In genomic region chr1:51266181-51266580, GRCh38 we compare ENCODE assay signal across 30 cellular contexts.
DNase-seq lines count a peak whose midpoint lies in the region; ATAC-seq, FAIRE-seq and TF ChIP-seq lines count a peak whose summit lies in the region.
"Had no signal": no experiment of that assay in that cellular context is flagged by ENCODE, and none has a peak within 500 bp of the region (broad histone marks: within the 10 kb centered on the region; RNA-seq: fewer than 3 reads in every experiment).

No MANE protein-coding gene starts in this region.

- H3K36me3 Mint-ChIP-seq in activated naive CD8-positive, alpha-beta T cell, result peaks cover 7% of the 10 kb centered on the region
- H3K36me3 Mint-ChIP-seq in activated naive CD8-positive, alpha-beta T cell treated with anti-CD3 and anti-CD28 coated beads, Interleukin-2, amount 50 U/mL, for 24 hours (ENCODE audit: low read depth), result peaks cover 18% of the 10 kb centered on the region
- peaks cover 20% of the 10 kb centered on the region for H3K36me3 Mint-ChIP-seq in dendritic cell treated with granulocyte-macrophage colony-stimulating factor and Interleukin-4, amounts not matched to agents 40 ng/mL and 50 ng/mL, for 4 days (ENCODE audit: low read depth)
- H3K36me3 Mint-ChIP-seq in stimulated activated effector memory CD8-positive, alpha-beta T cell treated with anti-CD3 and anti-CD28 coated beads, Interleukin-12 subunit alpha, Interleukin-12 subunit beta, amount 100 ng/mL, for 72 hours, result peaks cover 25% of the 10 kb centered on the region

- peak overlapping the region; percentile 18 for H3K27ac Mint-ChIP-seq in activated naive CD8-positive, alpha-beta T cell
- no peak overlapping the region for H3K27ac Mint-ChIP-seq in activated naive CD8-positive, alpha-beta T cell treated with anti-CD3 and anti-CD28 coated beads, Interleukin-2, amount 50 U/mL, for 24 hours
- peak overlapping the region; percentile 43 for H3K27ac Mint-ChIP-seq in dendritic cell treated with granulocyte-macrophage colony-stimulating factor and Interleukin-4, amounts not matched to agents 40 ng/mL and 50 ng/mL, for 4 days
- peak overlapping the region; percentile 53 for H3K27ac Mint-ChIP-seq in stimulated activated effector memory CD8-positive, alpha-beta T cell treated with anti-CD3 and anti-CD28 coated beads, Interleukin-12 subunit alpha, Interleukin-12 subunit beta, amount 100 ng/mL, for 72 hours
- H3K27ac Mint-ChIP-seq: activated B cell treated with CpG ODN at 0.5 μM for 24 hours; activated naive CD4-positive, alpha-beta T cell treated with anti-CD3 and anti-CD28 coated beads for 36 hours; activated T-helper 1 cell treated with anti-CD3 and anti-CD28 coated beads, Interleukin-12 subunit alpha, Interleukin-12 subunit beta, Interleukin-2, Interleukin-4 antibody, amounts not matched to agents 30 ng/mL and 10 ng/mL and 1 ng/mL, durations not matched to agents 14 hours and 24 hours and 36 hours had no signal

- peaks cover 10% of the 10 kb centered on the region for H3K4me1 ChIP-seq in HEK293 (ENCODE audit: control insufficient read depth, insufficient read depth, low read length)

- no peak overlapping the region for H3K4me3 Mint-ChIP-seq in activated naive CD8-positive, alpha-beta T cell
- H3K4me3 Mint-ChIP-seq in activated naive CD8-positive, alpha-beta T cell treated with anti-CD3 and anti-CD28 coated beads, Interleukin-2, amount 50 U/mL, for 24 hours, result no peak overlapping the region
- no peak overlapping the region for H3K4me3 Mint-ChIP-seq in dendritic cell treated with granulocyte-macrophage colony-stimulating factor and Interleukin-4, amounts not matched to agents 40 ng/mL and 50 ng/mL, for 4 days
- H3K4me3 Mint-ChIP-seq in stimulated activated effector memory CD8-positive, alpha-beta T cell treated with anti-CD3 and anti-CD28 coated beads, Interleukin-12 subunit alpha, Interleukin-12 subunit beta, amount 100 ng/mL, for 72 hours, result no peak overlapping the region
- H3K4me3 Mint-ChIP-seq: activated B cell treated with CpG ODN at 0.5 μM for 24 hours; activated naive CD4-positive, alpha-beta T cell treated with anti-CD3 and anti-CD28 coated beads for 36 hours; activated T-helper 1 cell treated with anti-CD3 and anti-CD28 coated beads, Interleukin-12 subunit alpha, Interleukin-12 subunit beta, Interleukin-2, Interleukin-4 antibody, amounts not matched to agents 30 ng/mL and 10 ng/mL and 1 ng/mL, durations not matched to agents 14 hours and 24 hours and 36 hours had no signal

- H3K27ac ChIP-seq in HEK293 (ENCODE audit: extremely low read depth, low read depth, low read length), result no peak overlapping the region
- H3K27ac ChIP-seq: pancreas, right atrium auricular region, stomach, thyroid gland had no signal

- POLR2A ChIA-PET in HEK293 (lab: Yijun Ruan, JAX), result interaction anchor here (0.6 to 0.8 kb wide), 2 partner anchors 24 to 30 kb away, joined by 3 to 7 read pairs; partner anchors contain the start of gene RNF11

- no peak for DNase-seq in activated naive CD8-positive, alpha-beta T cell treated with anti-CD3 and anti-CD28 coated beads, Interleukin-2, amount 50 U/mL, for 24 hours
- no peak for DNase-seq in stimulated activated effector memory CD8-positive, alpha-beta T cell treated with anti-CD3 and anti-CD28 coated beads, Interleukin-12 subunit alpha, Interleukin-12 subunit beta, amount 100 ng/mL, for 72 hours (ENCODE audit: low spot score in 2 of 2)
- no peak for DNase-seq in GM19239 (ENCODE audit: insufficient read length, low spot score)
- no peak for DNase-seq in COLO829 (ENCODE audit: low spot score)
- DNase-seq in OCI-M1 (lab: John Stamatoyannopoulos, UW), result no peak
- DNase-seq: activated B cell treated with CpG ODN at 0.5 μM for 24 hours; activated CD4-positive, alpha-beta T cell treated with anti-CD3 and anti-CD28 coated beads, Interleukin-2, amount 50 U/mL, for 1 hour; activated naive CD4-positive, alpha-beta T cell treated with anti-CD3 and anti-CD28 coated beads for 36 hours; aorta; COR-L47; effector CD8-positive, alpha-beta T cell; hippocampal formation; left cardiac atrium; NCI-H146; NCI-H2107; NCI-H345; pancreas; stomach; thyroid gland had no signal

- H3K9me3 Mint-ChIP-seq in activated naive CD8-positive, alpha-beta T cell (ENCODE audit: low read depth), result no peaks in the 10 kb centered on the region
- H3K9me3 Mint-ChIP-seq in activated naive CD8-positive, alpha-beta T cell treated with anti-CD3 and anti-CD28 coated beads, Interleukin-2, amount 50 U/mL, for 24 hours, result no peaks in the 10 kb centered on the region
- no peaks in the 10 kb centered on the region for H3K9me3 Mint-ChIP-seq in dendritic cell treated with granulocyte-macrophage colony-stimulating factor and Interleukin-4, amounts not matched to agents 40 ng/mL and 50 ng/mL, for 4 days
- H3K9me3 Mint-ChIP-seq in stimulated activated effector memory CD8-positive, alpha-beta T cell treated with anti-CD3 and anti-CD28 coated beads, Interleukin-12 subunit alpha, Interleukin-12 subunit beta, amount 100 ng/mL, for 72 hours, result no peaks in the 10 kb centered on the region
- H3K9me3 Mint-ChIP-seq: activated B cell treated with CpG ODN at 0.5 μM for 24 hours; activated naive CD4-positive, alpha-beta T cell treated with anti-CD3 and anti-CD28 coated beads for 36 hours; activated T-helper 1 cell treated with anti-CD3 and anti-CD28 coated beads, Interleukin-12 subunit alpha, Interleukin-12 subunit beta, Interleukin-2, Interleukin-4 antibody, amounts not matched to agents 30 ng/mL and 10 ng/mL and 1 ng/mL, durations not matched to agents 14 hours and 24 hours and 36 hours had no signal

- no peaks in the 10 kb centered on the region for H3K9me3 ChIP-seq in HEK293 (ENCODE audit: control insufficient read depth, insufficient read depth, low read depth, low read length)
- H3K9me3 ChIP-seq: pancreas, right atrium auricular region, stomach, thyroid gland had no signal

- H3K4me1 Mint-ChIP-seq in activated naive CD8-positive, alpha-beta T cell (ENCODE audit: low read depth), result peaks cover 57% of the 10 kb centered on the region
- peaks cover 75% of the 10 kb centered on the region for H3K4me1 Mint-ChIP-seq in activated naive CD8-positive, alpha-beta T cell treated with anti-CD3 and anti-CD28 coated beads, Interleukin-2, amount 50 U/mL, for 24 hours
- peaks cover 54% of the 10 kb centered on the region for H3K4me1 Mint-ChIP-seq in dendritic cell treated with granulocyte-macrophage colony-stimulating factor and Interleukin-4, amounts not matched to agents 40 ng/mL and 50 ng/mL, for 4 days (ENCODE audit: low read depth)
- peaks cover 56% of the 10 kb centered on the region for H3K4me1 Mint-ChIP-seq in stimulated activated effector memory CD8-positive, alpha-beta T cell treated with anti-CD3 and anti-CD28 coated beads, Interleukin-12 subunit alpha, Interleukin-12 subunit beta, amount 100 ng/mL, for 72 hours

- CTCF ChIA-PET in HEK293 (lab: Yijun Ruan, JAX), result interaction anchor here (0.7 to 1.2 kb wide), 3 partner anchors 8 to 497 kb away, joined by 3 to 4 read pairs (median 3); no protein-coding TSS in a partner anchor

- intact Hi-C loops in dendritic cell treated with granulocyte-macrophage colony-stimulating factor and Interleukin-4, amounts not matched to agents 40 ng/mL and 50 ng/mL, for 4 days (cut with micrococcal nuclease), result no loop called here

- no peak overlapping the region for H3K4me3 ChIP-seq in HEK293 (ENCODE audit: low read depth, low read length)
- H3K4me3 ChIP-seq: pancreas, right atrium auricular region, smooth muscle cell, stomach, thyroid gland had no signal

- H3K36me3 ChIP-seq in HEK293 (ENCODE audit: control insufficient read depth in 2 of 2, insufficient read depth in 1 of 2, low read length in 2 of 2), result peaks cover 3 to 14% of the 10 kb centered on the region in 2 experiments; a peak in 2 of 3 replicates

- no peak for TF ChIP-seq CTCF in HEK293 (tag by site-specific recombination; IDR thresholded peaks at IDR 0.05)

- ATAC-seq in activated naive CD8-positive, alpha-beta T cell treated with anti-CD3 and anti-CD28 coated beads, Interleukin-2, amount 50 U/mL, for 24 hours, result no peak
- ATAC-seq in stimulated activated effector memory CD8-positive, alpha-beta T cell treated with anti-CD3 and anti-CD28 coated beads, Interleukin-12 subunit alpha, Interleukin-12 subunit beta, amount 100 ng/mL, for 72 hours, result no peak
- ATAC-seq: HCT116, HepG2, left cardiac atrium, pancreas had no signal

- H3K27me3 Mint-ChIP-seq in activated naive CD8-positive, alpha-beta T cell, result no peaks in the 10 kb centered on the region
- H3K27me3 Mint-ChIP-seq in activated naive CD8-positive, alpha-beta T cell treated with anti-CD3 and anti-CD28 coated beads, Interleukin-2, amount 50 U/mL, for 24 hours, result no peaks in the 10 kb centered on the region
- H3K27me3 Mint-ChIP-seq in dendritic cell treated with granulocyte-macrophage colony-stimulating factor and Interleukin-4, amounts not matched to agents 40 ng/mL and 50 ng/mL, for 4 days, result no peaks in the 10 kb centered on the region
- H3K27me3 Mint-ChIP-seq: activated B cell treated with CpG ODN at 0.5 μM for 24 hours had no signal

- FAIRE-seq in GM19239 (lab: Jason Lieb, UNC), result no peak
- FAIRE-seq: colon, GM12891, HepG2, pancreas, RCC 7860 had no signal

TF ChIP-seq in HEK293, 187 proteins besides CTCF, POLR2A, EP300 and RAD21 (continues in another document):
- TF ChIP-seq ZNF785 (tag by site-specific recombination; IDR thresholded peaks at IDR 0.05), result no peak
- no peak for TF ChIP-seq ZNF843 (tag by site-specific recombination; IDR thresholded peaks at IDR 0.05)
- no peak for TF ChIP-seq ZNF133 (tag by site-specific recombination; IDR thresholded peaks at IDR 0.05)
- no peak for TF ChIP-seq ZNF140 (tag by site-specific recombination; IDR thresholded peaks at IDR 0.05)
- TF ChIP-seq ZBTB44 (tag by site-specific recombination; IDR thresholded peaks at IDR 0.05), result no peak
